In the genomic region with DNA sequence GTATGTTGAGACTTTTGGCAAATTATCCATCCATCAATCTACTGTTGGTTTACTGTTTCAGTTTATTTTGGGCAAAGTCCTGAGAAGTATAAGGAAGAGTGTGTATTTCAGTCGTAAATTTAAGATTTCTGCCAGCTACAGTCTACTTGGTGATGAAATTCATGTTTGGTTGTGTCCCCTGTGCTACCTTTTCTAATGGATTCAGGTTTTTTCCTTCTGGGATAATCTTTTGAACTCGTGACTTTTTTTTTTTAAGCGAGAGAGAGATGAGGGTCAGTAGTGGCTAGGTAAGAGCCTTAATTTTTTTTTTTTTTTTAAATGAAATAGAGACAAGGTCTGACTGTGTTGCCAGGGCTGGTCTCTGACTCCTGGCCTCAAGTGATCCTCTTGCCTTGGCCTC, we compare ENCODE assay signal across 8 cellular contexts. TPM values are rescaled to one million over a fixed set of nuclear protein-coding genes. Genes with fewer than 3 reads are reported as not detected.
DNase-seq lines count a peak whose midpoint lies in the region; ATAC-seq lines count a peak whose summit lies in the region.

No MANE protein-coding gene starts in this region.

- H3K4me3 ChIP-seq in stomach smooth muscle (ENCODE audit: low read length in 2 of 2), result peak overlapping the region; percentile 89 to 96

- H3K4me3 Mint-ChIP-seq in T-helper 1 cell treated with Interleukin-12 subunit alpha and Interleukin-12 subunit beta and Interleukin-4 antibody, amounts not matched to agents 30 μg/mL and 1 μg/mL, for 36 hours, result peak overlapping the region; percentile 92
- H3K4me3 Mint-ChIP-seq in activated naive CD8-positive, alpha-beta T cell, result peak overlapping the region; percentile 90
- H3K4me3 Mint-ChIP-seq in immature natural killer cell, result peak overlapping the region; percentile 89 to 94 (median 92)

- H3K36me3 Mint-ChIP-seq in T-helper 1 cell treated with Interleukin-12 subunit alpha and Interleukin-12 subunit beta and Interleukin-4 antibody, amounts not matched to agents 30 μg/mL and 1 μg/mL, for 36 hours (ENCODE audit: low read depth), result peaks cover 21% of the 10 kb centered on the region
- peaks cover 6% of the 10 kb centered on the region for H3K36me3 Mint-ChIP-seq in activated naive CD8-positive, alpha-beta T cell
- H3K36me3 Mint-ChIP-seq in immature natural killer cell, result no peaks in the 10 kb centered on the region

- peaks cover 56% of the 10 kb centered on the region for H3K4me1 Mint-ChIP-seq in T-helper 1 cell treated with Interleukin-12 subunit alpha and Interleukin-12 subunit beta and Interleukin-4 antibody, amounts not matched to agents 30 μg/mL and 1 μg/mL, for 36 hours (ENCODE audit: low read depth)
- H3K4me1 Mint-ChIP-seq in activated naive CD8-positive, alpha-beta T cell (ENCODE audit: low read depth), result peaks cover 52% of the 10 kb centered on the region
- peaks cover 36 to 53% of the 10 kb centered on the region in 2 donors for H3K4me1 Mint-ChIP-seq in immature natural killer cell

- H3K27ac ChIP-seq in stomach smooth muscle (ENCODE audit: low read length), result no peak overlapping the region

- no peak for ATAC-seq in HG03135 (IDR thresholded peaks at IDR 0.05; ENCODE audit: unreplicated experiment)
- no peak for ATAC-seq in GM21526 (IDR thresholded peaks at IDR 0.05; ENCODE audit: low FRiP score, unreplicated experiment)

- H3K9me3 Mint-ChIP-seq in T-helper 1 cell treated with Interleukin-12 subunit alpha and Interleukin-12 subunit beta and Interleukin-4 antibody, amounts not matched to agents 30 μg/mL and 1 μg/mL, for 36 hours, result no peaks in the 10 kb centered on the region
- no peaks in the 10 kb centered on the region for H3K9me3 Mint-ChIP-seq in activated naive CD8-positive, alpha-beta T cell (ENCODE audit: low read depth)
- H3K9me3 Mint-ChIP-seq in immature natural killer cell, result peaks cover 0 to 2% (median 0%) of the 10 kb centered on the region in 6 donors

- H3K27me3 Mint-ChIP-seq in T-helper 1 cell treated with Interleukin-12 subunit alpha and Interleukin-12 subunit beta and Interleukin-4 antibody, amounts not matched to agents 30 μg/mL and 1 μg/mL, for 36 hours (ENCODE audit: low read depth), result no peaks in the 10 kb centered on the region
- H3K27me3 Mint-ChIP-seq in activated naive CD8-positive, alpha-beta T cell, result no peaks in the 10 kb centered on the region
- peaks cover 2 to 10% (median 2%) of the 10 kb centered on the region in 3 donors for H3K27me3 Mint-ChIP-seq in immature natural killer cell (ENCODE audit: low read depth in 3 of 3)

- DNase-seq in T-helper 1 cell (no peak), immature natural killer cell (no peak), HuH-7 (ENCODE audit: low spot score) (no peak)

- H3K36me3 ChIP-seq in stomach smooth muscle (ENCODE audit: control insufficient read depth in 2 of 2, insufficient read depth in 2 of 2, low read length in 2 of 2), result no peaks in the 10 kb centered on the region

- H3K4me1 ChIP-seq in stomach smooth muscle (ENCODE audit: control insufficient read depth, insufficient read depth, low read length), result peaks cover 20% of the 10 kb centered on the region

- H3K9me3 ChIP-seq in stomach smooth muscle (ENCODE audit: control insufficient read depth in 2 of 2, low read length in 2 of 2), result no peaks in the 10 kb centered on the region

- peak overlapping the region in 1 of 2 donors; percentile 96 for H3K9ac ChIP-seq in stomach smooth muscle (ENCODE audit: low read length in 2 of 2)

- peak overlapping the region; percentile 91 for H3K27ac Mint-ChIP-seq in T-helper 1 cell treated with Interleukin-12 subunit alpha and Interleukin-12 subunit beta and Interleukin-4 antibody, amounts not matched to agents 30 μg/mL and 1 μg/mL, for 36 hours
- peak overlapping the region; percentile 95 for H3K27ac Mint-ChIP-seq in activated naive CD8-positive, alpha-beta T cell
- peak overlapping the region; percentile 81 to 94 (median 89) for H3K27ac Mint-ChIP-seq in immature natural killer cell

- H3K27me3 ChIP-seq in stomach smooth muscle (ENCODE audit: control insufficient read depth in 1 of 2, insufficient read depth in 2 of 2, low read length in 2 of 2), result no peaks in the 10 kb centered on the region

RNA-seq across cellular contexts. Expression of gene TMEM217, which starts 0.8 kb away (rescaled TPM):
- polyA plus RNA-seq in immature natural killer cell, result under 1 TPM in 2 of 3 donors, not detected in 1; 0.23 to 0.32 TPM

RNA-seq across cellular contexts. Expression of gene TBC1D22B, which starts 1.1 kb away (rescaled TPM):
- polyA plus RNA-seq in immature natural killer cell, result 1 to 10 TPM; 4.3 to 8.4 (median 7.2) TPM
